ENCODE assay signal across 8 cellular contexts in genomic region chr7:7640221-7641128, GRCh38. TPM values are rescaled to one million over a fixed set of nuclear protein-coding genes. Genes with fewer than 3 reads are reported as not detected.
DNase-seq lines count a peak whose midpoint lies in the region; ATAC-seq and TF ChIP-seq lines count a peak whose summit lies in the region.

Gene UMAD1, plus strand, starts transcription at chr7:7640752. Its CDS starts 32,620 bp downstream, at chr7:7673372.

- intact Hi-C loops in Panc1 (cut with micrococcal nuclease; ENCODE audit: unreplicated experiment): no loop called here

- H3K9me3 ChIP-seq in Panc1 (ENCODE audit: control insufficient read depth, insufficient read depth, low read depth, low read length): no peaks in the 10 kb centered on the region
- H3K9me3 ChIP-seq in esophagus (ENCODE audit: control insufficient read depth in 2 of 2, insufficient read depth in 1 of 2, low read depth in 1 of 2, low read length in 1 of 2): no peaks in the 10 kb centered on the region
- H3K9me3 ChIP-seq in mucosa of stomach (ENCODE audit: control insufficient read depth, low read length): no peaks in the 10 kb centered on the region

- H3K36me3 ChIP-seq in Panc1 (ENCODE audit: control insufficient read depth, insufficient read depth, low read length) (peaks cover 5% of the 10 kb centered on the region), esophagus (ENCODE audit: control insufficient read depth in 2 of 2, insufficient read depth in 2 of 2, low read length in 1 of 2) (no peaks in the 10 kb centered on the region), mucosa of stomach (ENCODE audit: control insufficient read depth, insufficient read depth, low read length) (no peaks in the 10 kb centered on the region)

- peak within 1 kb of the TSS; percentile 85 to 90 for H3K4me3 ChIP-seq in Panc1 (ENCODE audit: low read depth in 2 of 2, low read length in 2 of 2)
- H3K4me3 ChIP-seq in esophagus (ENCODE audit: low read depth in 1 of 2, low read length in 2 of 2): peak within 1 kb of the TSS; percentile 86 to 93
- peak within 1 kb of the TSS; percentile 68 for H3K4me3 ChIP-seq in mucosa of stomach (ENCODE audit: low read length)

- POLR2A ChIA-PET in Panc1 (lab: Charles Lee): interaction anchor here (0.6 to 0.8 kb wide), 3 partner anchors 56 to 330 kb away, joined by 3 read pairs; no protein-coding TSS in a partner anchor

- no peak for TF ChIP-seq CTCF in Panc1 (IDR thresholded peaks at IDR 0.05)

- ATAC-seq in GM21723 (IDR thresholded peaks at IDR 0.05; ENCODE audit: unreplicated experiment) (peak; percentile 99), Panc1 (peak; percentile 99)
- peak; percentile 89 to 94 for ATAC-seq in activated T-cell treated with anti-CD3 and anti-CD28 coated beads, Interleukin-2, amount 50 U/mL, for 4 hours

- H3K27me3 ChIP-seq in Panc1 (ENCODE audit: control insufficient read depth, insufficient read depth, low read length) (no peaks in the 10 kb centered on the region), esophagus (ENCODE audit: control insufficient read depth in 1 of 2, insufficient read depth in 2 of 2, low read length in 2 of 2) (no peaks in the 10 kb centered on the region), mucosa of stomach (ENCODE audit: control insufficient read depth, insufficient read depth, low read length) (no peaks in the 10 kb centered on the region)

- peak within 1 kb of the TSS; percentile 95 for H3K4me3 Mint-ChIP-seq in activated T-cell treated with anti-CD3 and anti-CD28 coated beads, Interleukin-2, amount 50 U/mL, for 4 hours

- no TSS peak for BruUV-seq in Panc1 (replicated peaks; lab: Mats Ljungman, UMichigan)

- peak within 1 kb of the TSS; percentile 99 for H3K27ac ChIP-seq in Panc1 (ENCODE audit: low read length)
- peak within 1 kb of the TSS; percentile 87 to 97 for H3K27ac ChIP-seq in esophagus (ENCODE audit: low read depth in 2 of 2, low read length in 1 of 2)

- peaks cover 19% of the 10 kb centered on the region for H3K4me1 ChIP-seq in Panc1 (ENCODE audit: control insufficient read depth, insufficient read depth, low read length)
- peaks cover 0 to 5% of the 10 kb centered on the region in 2 donors for H3K4me1 ChIP-seq in esophagus (ENCODE audit: control insufficient read depth in 2 of 2, insufficient read depth in 2 of 2, low read length in 1 of 2)
- H3K4me1 ChIP-seq in mucosa of stomach (ENCODE audit: control insufficient read depth, insufficient read depth, low read length): peaks cover 5% of the 10 kb centered on the region

- H3K27me3 Mint-ChIP-seq in activated T-cell treated with anti-CD3 and anti-CD28 coated beads, Interleukin-2, amount 50 U/mL, for 4 hours (ENCODE audit: low read depth): no peaks in the 10 kb centered on the region

- H3K9ac ChIP-seq in mucosa of stomach (ENCODE audit: low read length): peak within 1 kb of the TSS; percentile 74

- in situ Hi-C loops in Panc1 (cut with HindIII; ENCODE audit: low pct_unique_long_range_greater_than_20kb, low sequenced_read_pairs): no loop called here

- peaks cover 25% of the 10 kb centered on the region for H3K36me3 Mint-ChIP-seq in activated T-cell treated with anti-CD3 and anti-CD28 coated beads, Interleukin-2, amount 50 U/mL, for 4 hours (ENCODE audit: insufficient read depth)

- H3K9me3 Mint-ChIP-seq in activated T-cell treated with anti-CD3 and anti-CD28 coated beads, Interleukin-2, amount 50 U/mL, for 4 hours: no peaks in the 10 kb centered on the region

- WGBS in esophagus, 2 donors: 0% methylated on average over 68 of the region's 68 CpGs

- peaks cover 48% of the 10 kb centered on the region for H3K4me1 Mint-ChIP-seq in activated T-cell treated with anti-CD3 and anti-CD28 coated beads, Interleukin-2, amount 50 U/mL, for 4 hours (ENCODE audit: low read depth)

- CTCF ChIA-PET in Panc1 (lab: Charles Lee): interaction anchor here (0.6 kb wide), 2 partner anchors 216 to 415 kb away, joined by 3 to 6 read pairs; no protein-coding TSS in a partner anchor

- peak; percentile 100 for DNase-seq in DMS53 (lab: John Stamatoyannopoulos, UW)
- peak; percentile 91 for DNase-seq in KG1 (lab: John Stamatoyannopoulos, UW)
- peak; percentile 99 for DNase-seq in Panc1 (ENCODE audit: low read depth, low spot score)
- peak; percentile 96 for DNase-seq in activated T-cell treated with anti-CD3 and anti-CD28 coated beads, Interleukin-2, amount 50 U/mL, for 4 hours
- peak; percentile 94 to 96 for DNase-seq in stimulated activated CD8-positive, alpha-beta memory T cell treated with anti-CD3 and anti-CD28 coated beads, Interleukin-7, amount 100 ng/mL, for 1 hour (ENCODE audit: low read depth in 2 of 2)

RNA-seq across cellular contexts. Expression of gene UMAD1, which starts in this region (rescaled TPM):
- total RNA-seq in Panc1 (2021; ENCODE audit: unreplicated experiment): 19.9 TPM
- polyA plus RNA-seq in Panc1 (2012; ENCODE audit: insufficient read length): 18.2 TPM
- total RNA-seq in activated T-cell treated with anti-CD3 and anti-CD28 coated beads, Interleukin-2, amount 50 U/mL, for 4 hours: 10 to 100 TPM; 12.5 to 16.9 (median 13.9) TPM
- polyA plus RNA-seq in esophagus: 1 to 10 TPM; 1.8 to 4.9 TPM

Comparison
In these comparisons a context has a peak if more than half of its experiments do, and no peak if none do; other contexts are left out.
1. Peak in every context shown above with its lines: DNase-seq, ATAC-seq, H3K4me3 ChIP-seq and H3K27ac ChIP-seq.